ENCODE assay signal across 9 cellular contexts in genomic region chrX:20066968-20067708, GRCh38. TPM values are rescaled to one million over a fixed set of nuclear protein-coding genes. Genes with fewer than 3 reads are reported as not detected.
DNase-seq lines count a peak whose midpoint lies in the region; ATAC-seq and TF ChIP-seq lines count a peak whose summit lies in the region.
"Had no signal": no experiment of that assay in that cellular context is flagged by ENCODE, and none has a peak within 500 bp of the region (broad histone marks: within the 10 kb centered on the region; RNA-seq: fewer than 3 reads in every experiment).

No MANE protein-coding gene starts in this region.

- DNase-seq in activated naive CD8-positive, alpha-beta T cell treated with anti-CD3 and anti-CD28 coated beads, Interleukin-2, amount 10 ng/mL, durations not matched to agents 7 days and 5 days, result no peak
- DNase-seq in activated naive CD8-positive, alpha-beta T cell treated with anti-CD3 and anti-CD28 coated beads, Interleukin-2, amount 50 U/mL, for 24 hours, result no peak
- DNase-seq in NB4 (ENCODE audit: low read depth) (peak; percentile 67), glutamatergic neuron (no peak), smooth muscle cell (lab: John Stamatoyannopoulos, UW; ENCODE audit: unreplicated experiment) (no peak)
- DNase-seq in activated CD4-positive, alpha-beta T cell treated with anti-CD3 and anti-CD28 coated beads, Interleukin-2, amount 10 ng/mL, durations not matched to agents 24 days and 14 days, result peak; percentile 66
- no peak for DNase-seq in activated effector memory CD4-positive, alpha-beta T cell treated with anti-CD3 and anti-CD28 coated beads, Interleukin-2, amount 50 U/mL, for 16 hours

- no peaks in the 10 kb centered on the region for H3K9me3 Mint-ChIP-seq in activated naive CD8-positive, alpha-beta T cell treated with anti-CD3 and anti-CD28 coated beads, Interleukin-2, amount 10 ng/mL, durations not matched to agents 7 days and 5 days
- H3K9me3 Mint-ChIP-seq in activated naive CD8-positive, alpha-beta T cell treated with anti-CD3 and anti-CD28 coated beads, Interleukin-2, amount 50 U/mL, for 24 hours, result no peaks in the 10 kb centered on the region
- H3K9me3 Mint-ChIP-seq in activated CD4-positive, alpha-beta T cell treated with anti-CD3 and anti-CD28 coated beads, Interleukin-2, amount 10 ng/mL, durations not matched to agents 24 days and 14 days, result no peaks in the 10 kb centered on the region
- peaks cover 3% of the 10 kb centered on the region for H3K9me3 Mint-ChIP-seq in glutamatergic neuron (ENCODE audit: unreplicated experiment)
- H3K9me3 Mint-ChIP-seq: stimulated activated naive CD8-positive, alpha-beta T cell treated with anti-CD3 and anti-CD28 coated beads, Interleukin-15, Interleukin-2, amounts not matched to agents 100 ng/mL and 50 ng/mL, for 24 hours had no signal

- no peaks in the 10 kb centered on the region for H3K9me3 ChIP-seq in smooth muscle cell (replicated peaks; ENCODE audit: low read depth)

- peaks cover 4% of the 10 kb centered on the region for H3K27me3 Mint-ChIP-seq in activated naive CD8-positive, alpha-beta T cell treated with anti-CD3 and anti-CD28 coated beads, Interleukin-2, amount 10 ng/mL, durations not matched to agents 7 days and 5 days
- no peaks in the 10 kb centered on the region for H3K27me3 Mint-ChIP-seq in activated naive CD8-positive, alpha-beta T cell treated with anti-CD3 and anti-CD28 coated beads, Interleukin-2, amount 50 U/mL, for 24 hours
- H3K27me3 Mint-ChIP-seq in activated CD4-positive, alpha-beta T cell treated with anti-CD3 and anti-CD28 coated beads, Interleukin-2, amount 10 ng/mL, durations not matched to agents 24 days and 14 days, result peaks cover 2% of the 10 kb centered on the region
- H3K27me3 Mint-ChIP-seq in glutamatergic neuron (ENCODE audit: unreplicated experiment), result no peaks in the 10 kb centered on the region
- H3K27me3 Mint-ChIP-seq: stimulated activated naive CD8-positive, alpha-beta T cell treated with anti-CD3 and anti-CD28 coated beads, Interleukin-15, Interleukin-2, amounts not matched to agents 100 ng/mL and 50 ng/mL, for 24 hours had no signal

- no peaks in the 10 kb centered on the region for H3K36me3 Mint-ChIP-seq in activated naive CD8-positive, alpha-beta T cell treated with anti-CD3 and anti-CD28 coated beads, Interleukin-2, amount 10 ng/mL, durations not matched to agents 7 days and 5 days
- H3K36me3 Mint-ChIP-seq in activated naive CD8-positive, alpha-beta T cell treated with anti-CD3 and anti-CD28 coated beads, Interleukin-2, amount 50 U/mL, for 24 hours (ENCODE audit: low read depth), result no peaks in the 10 kb centered on the region
- no peaks in the 10 kb centered on the region for H3K36me3 Mint-ChIP-seq in activated CD4-positive, alpha-beta T cell treated with anti-CD3 and anti-CD28 coated beads, Interleukin-2, amount 10 ng/mL, durations not matched to agents 24 days and 14 days (ENCODE audit: low read depth)
- H3K36me3 Mint-ChIP-seq in glutamatergic neuron (ENCODE audit: unreplicated experiment), result no peaks in the 10 kb centered on the region

- H3K4me3 Mint-ChIP-seq in activated naive CD8-positive, alpha-beta T cell treated with anti-CD3 and anti-CD28 coated beads, Interleukin-2, amount 10 ng/mL, durations not matched to agents 7 days and 5 days, result no peak overlapping the region
- no peak overlapping the region for H3K4me3 Mint-ChIP-seq in activated naive CD8-positive, alpha-beta T cell treated with anti-CD3 and anti-CD28 coated beads, Interleukin-2, amount 50 U/mL, for 24 hours
- H3K4me3 Mint-ChIP-seq in activated CD4-positive, alpha-beta T cell treated with anti-CD3 and anti-CD28 coated beads, Interleukin-2, amount 10 ng/mL, durations not matched to agents 24 days and 14 days, result no peak overlapping the region
- no peak overlapping the region for H3K4me3 Mint-ChIP-seq in glutamatergic neuron (ENCODE audit: unreplicated experiment)
- H3K4me3 Mint-ChIP-seq: stimulated activated naive CD8-positive, alpha-beta T cell treated with anti-CD3 and anti-CD28 coated beads, Interleukin-15, Interleukin-2, amounts not matched to agents 100 ng/mL and 50 ng/mL, for 24 hours had no signal

- H3K9ac ChIP-seq in smooth muscle cell (ENCODE audit: low read depth), result no peak overlapping the region

- no peaks in the 10 kb centered on the region for H3K79me2 ChIP-seq in smooth muscle cell (ENCODE audit: low read depth)

- peak; percentile 60 for ATAC-seq in activated naive CD8-positive, alpha-beta T cell treated with anti-CD3 and anti-CD28 coated beads, Interleukin-2, amount 10 ng/mL, durations not matched to agents 7 days and 5 days (ENCODE audit: low read depth)
- no peak for ATAC-seq in activated naive CD8-positive, alpha-beta T cell treated with anti-CD3 and anti-CD28 coated beads, Interleukin-2, amount 50 U/mL, for 24 hours
- ATAC-seq in GM21717 (IDR thresholded peaks at IDR 0.05; ENCODE audit: unreplicated experiment), result peak; percentile 52

- 57% methylated on average over 6 of the region's 6 CpGs for WGBS in smooth muscle cell (ENCODE audit: low lambda C conversion rate)

- H3F3A ChIP-seq in smooth muscle cell (ENCODE audit: low read depth), result no peaks in the 10 kb centered on the region

- TF ChIP-seq POLR2A in NB4 (IDR thresholded peaks at IDR 0.05; ENCODE audit: extremely low read depth, insufficient read length), result no peak

- peak; percentile 45 for TF ChIP-seq CTCF in NB4 (IDR thresholded peaks at IDR 0.05; ENCODE audit: low read depth, low read length)
- TF ChIP-seq CTCF in glutamatergic neuron (IDR thresholded peaks at IDR 0.05; ENCODE audit: partially characterized antibody, unreplicated experiment), result no peak
- peak; percentile 38 for TF ChIP-seq CTCF in smooth muscle cell (IDR thresholded peaks at IDR 0.05; ENCODE audit: borderline replicate concordance, insufficient read depth, poor library complexity, severe bottlenecking)

- H3K4me2 ChIP-seq in smooth muscle cell, result no peak overlapping the region

- H3K4me3 ChIP-seq in NB4 (ENCODE audit: low read depth, low read length) (no peak overlapping the region), smooth muscle cell (no peak overlapping the region)

- no peaks in the 10 kb centered on the region for H3K4me1 ChIP-seq in smooth muscle cell (ENCODE audit: low read depth)

- no peaks in the 10 kb centered on the region for H3K36me3 ChIP-seq in smooth muscle cell (ENCODE audit: low read depth)

- no peak overlapping the region for H2AFZ ChIP-seq in smooth muscle cell (ENCODE audit: low read depth)

- H4K20me1 ChIP-seq in smooth muscle cell (ENCODE audit: low read depth), result no peaks in the 10 kb centered on the region

- peaks cover 1% of the 10 kb centered on the region for H3K4me1 Mint-ChIP-seq in activated naive CD8-positive, alpha-beta T cell treated with anti-CD3 and anti-CD28 coated beads, Interleukin-2, amount 10 ng/mL, durations not matched to agents 7 days and 5 days
- H3K4me1 Mint-ChIP-seq in activated naive CD8-positive, alpha-beta T cell treated with anti-CD3 and anti-CD28 coated beads, Interleukin-2, amount 50 U/mL, for 24 hours, result no peaks in the 10 kb centered on the region
- H3K4me1 Mint-ChIP-seq in activated CD4-positive, alpha-beta T cell treated with anti-CD3 and anti-CD28 coated beads, Interleukin-2, amount 10 ng/mL, durations not matched to agents 24 days and 14 days, result no peaks in the 10 kb centered on the region
- peaks cover 9% of the 10 kb centered on the region for H3K4me1 Mint-ChIP-seq in glutamatergic neuron (ENCODE audit: low read depth, unreplicated experiment)

- POLR2A ChIA-PET in activated naive CD8-positive, alpha-beta T cell treated with anti-CD3 and anti-CD28 coated beads, Interleukin-2, amount 10 ng/mL, durations not matched to agents 7 days and 5 days (lab: Charles Lee), result no interaction called here

- intact Hi-C loops in activated CD4-positive, alpha-beta T cell treated with anti-CD3 and anti-CD28 coated beads, Interleukin-2, amount 10 ng/mL, durations not matched to agents 24 days and 14 days (cut with micrococcal nuclease), result loop anchor here (2.0 to 5.0 kb wide), 2 partner anchors 162 to 695 kb away; no protein-coding TSS in a partner anchor

- peak overlapping the region; percentile 50 for H3K27ac ChIP-seq in smooth muscle cell (ENCODE audit: low read depth)

- H3K27me3 ChIP-seq in smooth muscle cell (ENCODE audit: low read depth), result no peaks in the 10 kb centered on the region

- H3K27ac Mint-ChIP-seq in activated naive CD8-positive, alpha-beta T cell treated with anti-CD3 and anti-CD28 coated beads, Interleukin-2, amount 10 ng/mL, durations not matched to agents 7 days and 5 days, result no peak overlapping the region
- H3K27ac Mint-ChIP-seq in activated naive CD8-positive, alpha-beta T cell treated with anti-CD3 and anti-CD28 coated beads, Interleukin-2, amount 50 U/mL, for 24 hours, result no peak overlapping the region
- no peak overlapping the region for H3K27ac Mint-ChIP-seq in activated CD4-positive, alpha-beta T cell treated with anti-CD3 and anti-CD28 coated beads, Interleukin-2, amount 10 ng/mL, durations not matched to agents 24 days and 14 days
- peak overlapping the region; percentile 29 for H3K27ac Mint-ChIP-seq in glutamatergic neuron (ENCODE audit: unreplicated experiment)

RNA-seq across cellular contexts. Expression of gene MAP7D2, which starts 49.6 kb away (rescaled TPM):
- total RNA-seq in activated naive CD8-positive, alpha-beta T cell treated with anti-CD3 and anti-CD28 coated beads, Interleukin-2, amount 10 ng/mL, durations not matched to agents 7 days and 5 days, result under 1 TPM; 0.17 to 0.30 TPM
- total RNA-seq in activated CD4-positive, alpha-beta T cell treated with anti-CD3 and anti-CD28 coated beads, Interleukin-2, amount 10 ng/mL, durations not matched to agents 24 days and 14 days, result 0.23 and 0.50 TPM in 2 replicates
- total RNA-seq in glutamatergic neuron (ENCODE audit: unreplicated experiment), result 3.0 TPM
- 0.09 and 0.18 TPM in 2 replicates for total RNA-seq in smooth muscle cell
- 1.7 TPM in 1 of 2 replicates, not detected in the other for polyA plus RNA-seq in smooth muscle cell

Comparison
In these comparisons a context has a peak if more than half of its experiments do, and no peak if none do; other contexts are left out.
1. DNase-seq: peak in NB4 (single experiment) and activated CD4-positive, alpha-beta T cell treated with anti-CD3 and anti-CD28 coated beads, Interleukin-2, amount 10 ng/mL, durations not matched to agents 24 days and 14 days (single experiment); none in activated naive CD8-positive, alpha-beta T cell treated with anti-CD3 and anti-CD28 coated beads, Interleukin-2, amount 10 ng/mL, durations not matched to agents 7 days and 5 days (single experiment), activated naive CD8-positive, alpha-beta T cell treated with anti-CD3 and anti-CD28 coated beads, Interleukin-2, amount 50 U/mL, for 24 hours (single experiment), glutamatergic neuron (single experiment), smooth muscle cell (single experiment) and activated effector memory CD4-positive, alpha-beta T cell treated with anti-CD3 and anti-CD28 coated beads, Interleukin-2, amount 50 U/mL, for 16 hours (single experiment).